1 cellular context compared by ENCODE assay signal in genomic region chr15:76905855-76906254, GRCh38.
TF ChIP-seq lines count a peak whose summit lies in the region.

No MANE protein-coding gene starts in this region.

TF ChIP-seq in GM12878, 131 proteins besides CTCF, POLR2A, EP300 and RAD21:
- TF ChIP-seq NRF1 (conservative IDR thresholded peaks at IDR 0.05; ENCODE audit: low read depth, low read length) (no peak), REST (IDR thresholded peaks at IDR 0.05; ENCODE audit: low read depth, low read length) (no peak), HDAC6 (IDR thresholded peaks at IDR 0.05; ENCODE audit: unreplicated experiment) (no peak), PBX3 (IDR thresholded peaks at IDR 0.05; ENCODE audit: insufficient replicate concordance, low read depth, low read length) (no peak), STAT1 (conservative IDR thresholded peaks at IDR 0.05) (no peak), HCFC1 (IDR thresholded peaks at IDR 0.05; ENCODE audit: low read length) (no peak), NR2C1 (IDR thresholded peaks at IDR 0.05) (no peak), IRF5 (IDR thresholded peaks at IDR 0.05; ENCODE audit: borderline replicate concordance) (no peak)
